9 cellular contexts compared by ENCODE assay signal in genomic region chr2:160278101-160278888, GRCh38.
DNase-seq lines count a peak whose midpoint lies in the region; ATAC-seq, FAIRE-seq and TF ChIP-seq lines count a peak whose summit lies in the region.
"Had no signal": no experiment of that assay in that cellular context is flagged by ENCODE, and none has a peak within 500 bp of the region (broad histone marks: within the 10 kb centered on the region; RNA-seq: fewer than 3 reads in every experiment).

No MANE protein-coding gene starts in this region.

- H3K36me3 ChIP-seq in K562 (ENCODE audit: control insufficient read depth, insufficient read depth, low read length) = no peaks in the 10 kb centered on the region
- no peaks in the 10 kb centered on the region for H3K36me3 ChIP-seq in ovary

- TF ChIP-seq POLR2A in K562 (conservative IDR thresholded peaks at IDR 0.05) = no peak
- TF ChIP-seq POLR2A in ovary (IDR thresholded peaks at IDR 0.05) = no peak

- no peak for DNase-seq in activated naive CD4-positive, alpha-beta T cell treated with anti-CD3 and anti-CD28 coated beads for 36 hours
- no peak for DNase-seq in activated naive CD4-positive, alpha-beta T cell treated with anti-CD3 and anti-CD28 coated beads, Interleukin-2, amount 10 ng/mL, durations not matched to agents 7 days and 5 days
- DNase-seq in K562 (ENCODE audit: extremely low read depth in 1 of 4, low spot score in 3 of 4) (no peak), iPS-NIHi11 (ENCODE audit: low spot score) (no peak), ovary (no peak)
- no peak for DNase-seq in stimulated activated naive CD8-positive, alpha-beta T cell treated with anti-CD3 and anti-CD28 coated beads, Interleukin-15, Interleukin-2, amounts not matched to agents 100 U/mL and 50 U/mL, for 24 hours

- peak; percentile 86 for FAIRE-seq in K562 (lab: Jason Lieb, UNC)

- BruUV-seq in K562 (replicated peaks; lab: Mats Ljungman, UMichigan) = no TSS peak

- no peaks in the 10 kb centered on the region for H3K27me3 ChIP-seq in K562 (ENCODE audit: control insufficient read depth in 2 of 2, insufficient read depth in 2 of 2, low read length in 2 of 2)
- H3K27me3 ChIP-seq in ovary = no peaks in the 10 kb centered on the region

- POLR2A ChIA-PET in K562 (lab: Yijun Ruan, JAX) = interaction anchor here (1.0 to 1.3 kb wide), 2 partner anchors 14 to 21 kb away, joined by 3 to 5 read pairs; no protein-coding TSS in a partner anchor

- TF ChIP-seq CTCF in K562 (IDR thresholded peaks at IDR 0.05 in 2 of 3, conservative IDR thresholded peaks at IDR 0.05 in 1 of 3; ENCODE audit: insufficient read depth in 2 of 3, low read depth in 1 of 3, low read length in 3 of 3) (no peak), ovary (IDR thresholded peaks at IDR 0.05) (no peak)

- H3K27ac ChIP-seq in K562 (ENCODE audit: extremely low read depth, low read depth, low read length) (no peak overlapping the region), ovary (no peak overlapping the region)
- H3K27ac ChIP-seq: C4-2B had no signal

- ATAC-seq in HG02885 (IDR thresholded peaks at IDR 0.05; ENCODE audit: poor library complexity, unreplicated experiment) = peak; percentile 85
- peak; percentile 78 for ATAC-seq in K562
- peak; percentile 84 for ATAC-seq in stimulated activated naive CD8-positive, alpha-beta T cell treated with anti-CD3 and anti-CD28 coated beads, Interleukin-15, Interleukin-2, amounts not matched to agents 100 U/mL and 50 U/mL, for 24 hours
- ATAC-seq in HG03097 (IDR thresholded peaks at IDR 0.05; ENCODE audit: low FRiP score, unreplicated experiment) = no peak

- H3K9me3 Mint-ChIP-seq in activated naive CD4-positive, alpha-beta T cell treated with anti-CD3 and anti-CD28 coated beads for 36 hours = no peaks in the 10 kb centered on the region
- H3K9me3 Mint-ChIP-seq in activated naive CD4-positive, alpha-beta T cell treated with anti-CD3 and anti-CD28 coated beads, Interleukin-2, amount 10 ng/mL, durations not matched to agents 7 days and 5 days = no peaks in the 10 kb centered on the region

- H3K36me3 Mint-ChIP-seq in activated naive CD4-positive, alpha-beta T cell treated with anti-CD3 and anti-CD28 coated beads for 36 hours (ENCODE audit: low read depth) = peaks cover 11% of the 10 kb centered on the region
- H3K36me3 Mint-ChIP-seq in activated naive CD4-positive, alpha-beta T cell treated with anti-CD3 and anti-CD28 coated beads, Interleukin-2, amount 10 ng/mL, durations not matched to agents 7 days and 5 days = peaks cover 83% of the 10 kb centered on the region

- CTCF ChIA-PET in activated naive CD4-positive, alpha-beta T cell treated with anti-CD3 and anti-CD28 coated beads for 36 hours (lab: Charles Lee) = no interaction called here
- CTCF ChIA-PET in activated naive CD4-positive, alpha-beta T cell treated with anti-CD3 and anti-CD28 coated beads, Interleukin-2, amount 10 ng/mL, durations not matched to agents 7 days and 5 days (lab: Charles Lee) = interaction anchor here (0.5 to 1.2 kb wide), 2 partner anchors 58 to 1069 kb away, joined by 3 to 4 read pairs; no protein-coding TSS in a partner anchor
- CTCF ChIA-PET in K562 (lab: Yijun Ruan, JAX; ENCODE audit: low intra/inter-chr PET ratio) = no interaction called here

- H4K20me1 ChIP-seq in K562 (replicated peaks; ENCODE audit: control insufficient read depth, insufficient read depth, low read length) = no peaks in the 10 kb centered on the region

- no peak for TF ChIP-seq RAD21 in K562 (CRISPR knock-in tag; conservative IDR thresholded peaks at IDR 0.05 in 1 of 2, IDR thresholded peaks at IDR 0.05 in 1 of 2)

- no peaks in the 10 kb centered on the region for H3K79me2 ChIP-seq in K562 (ENCODE audit: control insufficient read depth, insufficient read depth, low read length)

- peaks cover 26% of the 10 kb centered on the region for H3K4me1 Mint-ChIP-seq in activated naive CD4-positive, alpha-beta T cell treated with anti-CD3 and anti-CD28 coated beads for 36 hours (ENCODE audit: low read depth)
- H3K4me1 Mint-ChIP-seq in activated naive CD4-positive, alpha-beta T cell treated with anti-CD3 and anti-CD28 coated beads, Interleukin-2, amount 10 ng/mL, durations not matched to agents 7 days and 5 days = peaks cover 21% of the 10 kb centered on the region

- no peaks in the 10 kb centered on the region for H3K9me3 ChIP-seq in K562 (replicated peaks; ENCODE audit: control insufficient read depth, insufficient read depth, low read depth, low read length)
- H3K9me3 ChIP-seq in ovary = no peaks in the 10 kb centered on the region

- no peaks in the 10 kb centered on the region for H3K27me3 Mint-ChIP-seq in activated naive CD4-positive, alpha-beta T cell treated with anti-CD3 and anti-CD28 coated beads for 36 hours (ENCODE audit: low read depth)
- H3K27me3 Mint-ChIP-seq in activated naive CD4-positive, alpha-beta T cell treated with anti-CD3 and anti-CD28 coated beads, Interleukin-2, amount 10 ng/mL, durations not matched to agents 7 days and 5 days = no peaks in the 10 kb centered on the region

- H3K4me1 ChIP-seq in K562 (replicated peaks in 1 of 2; ENCODE audit: control insufficient read depth in 2 of 2, insufficient read depth in 2 of 2, low read length in 2 of 2) (no peaks in the 10 kb centered on the region), ovary (ENCODE audit: insufficient read depth) (no peaks in the 10 kb centered on the region)

- peak overlapping the region; percentile 21 for H3K27ac Mint-ChIP-seq in activated naive CD4-positive, alpha-beta T cell treated with anti-CD3 and anti-CD28 coated beads for 36 hours
- no peak overlapping the region for H3K27ac Mint-ChIP-seq in activated naive CD4-positive, alpha-beta T cell treated with anti-CD3 and anti-CD28 coated beads, Interleukin-2, amount 10 ng/mL, durations not matched to agents 7 days and 5 days

- H3K4me3 Mint-ChIP-seq in activated naive CD4-positive, alpha-beta T cell treated with anti-CD3 and anti-CD28 coated beads for 36 hours = no peak overlapping the region
- H3K4me3 Mint-ChIP-seq in activated naive CD4-positive, alpha-beta T cell treated with anti-CD3 and anti-CD28 coated beads, Interleukin-2, amount 10 ng/mL, durations not matched to agents 7 days and 5 days = no peak overlapping the region

- TF ChIP-seq EP300 in K562 (IDR thresholded peaks at IDR 0.05; ENCODE audit: low read length) = no peak
- no peak for TF ChIP-seq EP300 in ovary (IDR thresholded peaks at IDR 0.05)

- no peak overlapping the region for H3K9ac ChIP-seq in K562 (ENCODE audit: insufficient read depth in 1 of 2, low read depth in 2 of 2, low read length in 2 of 2)

- intact Hi-C loops in activated naive CD4-positive, alpha-beta T cell treated with anti-CD3 and anti-CD28 coated beads for 36 hours (cut with micrococcal nuclease) = no loop called here
- intact Hi-C loops in K562 (cut with micrococcal nuclease) = no loop called here
- intact Hi-C loops in ovary (cut with DNase I) = no loop called here

- H3K4me3 ChIP-seq in K562 (no peak overlapping the region), ovary (no peak overlapping the region)

- H3K4me2 ChIP-seq in K562 (ENCODE audit: insufficient read depth, low read length) = no peak overlapping the region

- in situ Hi-C loops in K562 (cut with MboI) = no loop called here

- H2AFZ ChIP-seq in K562 (ENCODE audit: low read depth, low read length) = no peak overlapping the region

- H3K9me1 ChIP-seq in K562 (ENCODE audit: control insufficient read depth, insufficient read depth, low read length) = no peaks in the 10 kb centered on the region

- 0% methylated on average over 9 of the region's 9 CpGs for WGBS in K562 (ENCODE audit: insufficient coverage, low coverage, missing lambda C conversion rate)
- WGBS in ovary, 3 donors = 79 to 85% (median 82%) methylated on average over 9 of the region's 9 CpGs

TF ChIP-seq in K562, 482 proteins besides CTCF, POLR2A, EP300 and RAD21:
- TF ChIP-seq ZKSCAN8 (CRISPR knock-in tag; IDR thresholded peaks at IDR 0.05) (peak; percentile 39; the same call in 1 of the 2 replicates), ATF1 (CRISPR knock-in tag; IDR thresholded peaks at IDR 0.05) (no peak), ATF1 (tag; IDR thresholded peaks at IDR 0.05) (peak; percentile 42; the same call in 1 of the 2 replicates), ZNF239 (CRISPR knock-in tag; IDR thresholded peaks at IDR 0.05) (no peak), RFX5 (IDR thresholded peaks at IDR 0.05; ENCODE audit: low read depth, low read length) (peak; percentile 92)
